Comparison of ENCODE assay signal across 8 cellular contexts in genomic region chr11:130146797-130147196, GRCh38. TPM values are rescaled to one million over a fixed set of nuclear protein-coding genes. Genes with fewer than 3 reads are reported as not detected.
A peak's percentile ranks its signal among the peaks of the same experiment; 100 is the strongest.
DNase-seq lines count a peak whose midpoint lies in the region; ATAC-seq, FAIRE-seq and TF ChIP-seq lines count a peak whose summit lies in the region.

No MANE protein-coding gene starts in this region.

- CTCF ChIA-PET in Panc1 (lab: Charles Lee) (interaction anchor here (0.6 to 1.1 kb wide), 3 partner anchors 148 to 223 kb away, joined by 3 to 4 read pairs (median 3); no protein-coding TSS in a partner anchor), A673 (lab: Charles Lee) (no interaction called here)

- H3K27ac ChIP-seq in Panc1 (ENCODE audit: low read length) (no peak overlapping the region), esophagus squamous epithelium (peak overlapping the region; percentile 54 to 88 (median 85)), A673 (ENCODE audit: low read depth, low read length, poor library complexity, severe bottlenecking) (no peak overlapping the region)

- no peak for TF ChIP-seq CTCF in Panc1 (IDR thresholded peaks at IDR 0.05)
- TF ChIP-seq CTCF in esophagus squamous epithelium (IDR thresholded peaks at IDR 0.05), result no peak
- no peak for TF ChIP-seq CTCF in A673 (conservative IDR thresholded peaks at IDR 0.05; ENCODE audit: low read depth, low read length)

- no peak for FAIRE-seq in GM19239 (lab: Jason Lieb, UNC)

- intact Hi-C loops in Panc1 (cut with micrococcal nuclease; ENCODE audit: unreplicated experiment) (loop anchor here (5.0 kb wide), 1 partner anchor 224 kb away; no protein-coding TSS in a partner anchor), esophagus squamous epithelium (cut with DNase I) (no loop called here), A673 (cut with micrococcal nuclease; ENCODE audit: unreplicated experiment) (no loop called here)

- POLR2A ChIA-PET in Panc1 (lab: Charles Lee), result no interaction called here
- POLR2A ChIA-PET in A673 (lab: Charles Lee; ENCODE audit: low non-redundant PET), result no interaction called here

- ATAC-seq in GM18867 (IDR thresholded peaks at IDR 0.05; ENCODE audit: unreplicated experiment) (peak; percentile 46), Panc1 (peak; percentile 44; the same call in 1 of the 2 replicates), SK-N-SH treated with all-trans-retinoic acid at 6 μM for 48 hours (no peak; the same call in 2 of the 3 replicates)

- no peak for DNase-seq in Panc1 (ENCODE audit: low read depth, low spot score)
- DNase-seq in esophagus squamous epithelium (lab: John Stamatoyannopoulos, UW), result no peak
- peak; percentile 25 for DNase-seq in renal cortical epithelial cell (ENCODE audit: low read depth)
- no peak for DNase-seq in effector CD4-positive, alpha-beta T cell
- DNase-seq in A673 (ENCODE audit: low spot score), result no peak
- no peak for DNase-seq in GM19239 (ENCODE audit: insufficient read length, low spot score)

- H3K4me3 ChIP-seq in Panc1 (ENCODE audit: low read depth in 2 of 2, low read length in 2 of 2) (no peak overlapping the region), esophagus squamous epithelium (no peak overlapping the region), A673 (ENCODE audit: low read depth, low read length, poor library complexity, severe bottlenecking) (no peak overlapping the region)

- H3K4me1 ChIP-seq in Panc1 (ENCODE audit: control insufficient read depth, insufficient read depth, low read length) (peaks cover 9% of the 10 kb centered on the region), esophagus squamous epithelium (peaks cover 9 to 46% (median 15%) of the 10 kb centered on the region in 3 donors), A673 (ENCODE audit: insufficient read depth, low read length, poor library complexity, severe bottlenecking) (no peaks in the 10 kb centered on the region)

- in situ Hi-C loops in Panc1 (cut with HindIII; ENCODE audit: low pct_unique_long_range_greater_than_20kb, low sequenced_read_pairs), result no loop called here

- no TSS peak for BruUV-seq in Panc1 (replicated peaks; lab: Mats Ljungman, UMichigan)
- BruUV-seq in A673 (replicated peaks; lab: Mats Ljungman, UMichigan), result no TSS peak

- peaks cover 20% of the 10 kb centered on the region; the same call in 1 of the 2 replicates for H3K36me3 ChIP-seq in Panc1 (ENCODE audit: control insufficient read depth, insufficient read depth, low read length)
- peaks cover 0 to 42% (median 5%) of the 10 kb centered on the region in 3 donors for H3K36me3 ChIP-seq in esophagus squamous epithelium
- peaks cover 22% of the 10 kb centered on the region for H3K36me3 ChIP-seq in A673 (ENCODE audit: insufficient read depth, low read length, poor library complexity, severe bottlenecking)

- TF ChIP-seq POLR2A in esophagus squamous epithelium (IDR thresholded peaks at IDR 0.05), result peak in 1 of 4 donors; percentile 8

- H3K27me3 ChIP-seq in Panc1 (ENCODE audit: control insufficient read depth, insufficient read depth, low read length), result no peaks in the 10 kb centered on the region
- H3K27me3 ChIP-seq in esophagus squamous epithelium, result no peaks in the 10 kb centered on the region
- no peaks in the 10 kb centered on the region for H3K27me3 ChIP-seq in A673 (replicated peaks; ENCODE audit: insufficient read depth, low read depth, low read length, poor library complexity)

- 62 to 65% methylated on average over 5 of the region's 5 CpGs for WGBS in esophagus squamous epithelium, 2 donors

- H3K9me3 ChIP-seq in Panc1 (ENCODE audit: control insufficient read depth, insufficient read depth, low read depth, low read length) (no peaks in the 10 kb centered on the region), esophagus squamous epithelium (no peaks in the 10 kb centered on the region), A673 (ENCODE audit: low read depth, low read length, poor library complexity, severe bottlenecking) (no peaks in the 10 kb centered on the region)

TF ChIP-seq in SK-N-SH treated with all-trans-retinoic acid at 6 μM for 48 hours, 23 proteins besides CTCF, POLR2A, EP300 and RAD21:
- TF ChIP-seq TOX (CRISPR knock-in tag; IDR thresholded peaks at IDR 0.05; ENCODE audit: borderline replicate concordance) (no peak), TSHZ2 (CRISPR knock-in tag; IDR thresholded peaks at IDR 0.05) (no peak), ISL1 (CRISPR knock-in tag; IDR thresholded peaks at IDR 0.05) (no peak), ZC3H10 (CRISPR knock-in tag; IDR thresholded peaks at IDR 0.05) (no peak), SNAI2 (CRISPR knock-in tag; IDR thresholded peaks at IDR 0.05) (no peak), ZFP3 (CRISPR knock-in tag; IDR thresholded peaks at IDR 0.05) (no peak), GLIS3 (CRISPR knock-in tag; IDR thresholded peaks at IDR 0.05) (no peak), ZNF70 (CRISPR knock-in tag; IDR thresholded peaks at IDR 0.05) (no peak)
- TF ChIP-seq, protein P1, sequence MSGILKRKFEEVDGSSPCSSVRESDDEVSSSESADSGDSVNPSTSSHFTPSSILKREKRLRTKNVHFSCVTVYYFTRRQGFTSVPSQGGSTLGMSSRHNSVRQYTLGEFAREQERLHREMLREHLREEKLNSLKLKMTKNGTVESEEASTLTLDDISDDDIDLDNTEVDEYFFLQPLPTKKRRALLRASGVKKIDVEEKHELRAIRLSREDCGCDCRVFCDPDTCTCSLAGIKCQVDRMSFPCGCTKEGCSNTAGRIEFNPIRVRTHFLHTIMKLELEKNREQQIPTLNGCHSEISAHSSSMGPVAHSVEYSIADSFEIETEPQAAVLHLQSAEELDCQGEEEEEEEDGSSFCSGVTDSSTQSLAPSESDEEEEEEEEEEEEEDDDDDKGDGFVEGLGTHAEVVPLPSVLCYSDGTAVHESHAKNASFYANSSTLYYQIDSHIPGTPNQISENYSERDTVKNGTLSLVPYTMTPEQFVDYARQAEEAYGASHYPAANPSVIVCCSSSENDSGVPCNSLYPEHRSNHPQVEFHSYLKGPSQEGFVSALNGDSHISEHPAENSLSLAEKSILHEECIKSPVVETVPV (CRISPR knock-in tag; IDR thresholded peaks at IDR 0.05), result no peak

RNA-seq across cellular contexts. Expression of gene ST14, which starts 12.8 kb away (rescaled TPM):
- total RNA-seq in Panc1 (2021; ENCODE audit: unreplicated experiment) (1.8 TPM), esophagus squamous epithelium (100 to 1,000 TPM; 109 to 225 (median 141) TPM), renal cortical epithelial cell (35.1 and 137 TPM in 2 replicates), A673 (2021) (0.17 and 0.30 TPM in 2 replicates)
- polyA plus RNA-seq in Panc1 (2012; ENCODE audit: insufficient read length), result 1.9 TPM

Comparison
In these comparisons a context has a peak if more than half of its experiments do, and no peak if none do; other contexts are left out.
1. H3K27ac ChIP-seq: peak in esophagus squamous epithelium (4 of 4); none in Panc1 (single experiment) and A673 (single experiment).
2. RNA of gene ST14, which starts 12.8 kb away (total RNA-seq): 109 to 225 TPM in esophagus squamous epithelium and 35.1 to 137 TPM in renal cortical epithelial cell; 1.8 TPM in Panc1 (single experiment) and 0.17 to 0.30 TPM in A673; every median in the first group is over 10 times any median in the second.